Comparison of ENCODE assay signal across 12 cellular contexts in genomic region chr15:74421302-74422245, GRCh38. TPM values are rescaled to one million over a fixed set of nuclear protein-coding genes. Genes with fewer than 3 reads are reported as not detected.
DNase-seq lines count a peak whose midpoint lies in the region; ATAC-seq and TF ChIP-seq lines count a peak whose summit lies in the region.
"Had no signal": no experiment of that assay in that cellular context is flagged by ENCODE, and none has a peak within 500 bp of the region (broad histone marks: within the 10 kb centered on the region; RNA-seq: fewer than 3 reads in every experiment).

No MANE protein-coding gene starts in this region.

- H3K36me3 Mint-ChIP-seq in chondrocyte (ENCODE audit: low read depth) (no peaks in the 10 kb centered on the region), neural progenitor cell (peaks cover under 1% of the 10 kb centered on the region)
- H3K36me3 Mint-ChIP-seq: CD4-positive, alpha-beta memory T cell had no signal

- H4K20me1 ChIP-seq in BLaER1 treated with 17β-estradiol and CSF1 and Interleukin-3, amounts not matched to agents 10 nM and 100 nM: peaks cover 0 to 82% (median 7%) of the 10 kb centered on the region in 11 experiments; a peak in 10 of 22 replicates
- peaks cover 16% of the 10 kb centered on the region for H4K20me1 ChIP-seq in neural progenitor cell (ENCODE audit: low read depth)

- TF ChIP-seq CTCF in chondrocyte (IDR thresholded peaks at IDR 0.05): no peak
- TF ChIP-seq CTCF in neural progenitor cell (IDR thresholded peaks at IDR 0.05): no peak

- H3K4me1 ChIP-seq in BLaER1 treated with 17β-estradiol and CSF1 and Interleukin-3, amounts not matched to agents 10 nM and 100 nM: peaks cover 85 to 96% (median 92%) of the 10 kb centered on the region in 10 experiments
- H3K4me1 ChIP-seq in neural progenitor cell: peaks cover 27% of the 10 kb centered on the region

- H3K9ac ChIP-seq in BLaER1 treated with 17β-estradiol and CSF1 and Interleukin-3, amounts not matched to agents 10 nM and 100 nM: peak overlapping the region in 10 of 11 experiments; percentile 33 to 73 (median 59); a peak in 18 of 22 replicates
- H3K9ac ChIP-seq in neural progenitor cell: peak overlapping the region; percentile 13

- H3K4me1 Mint-ChIP-seq in chondrocyte (ENCODE audit: low read depth): peaks cover 32% of the 10 kb centered on the region
- peaks cover 61% of the 10 kb centered on the region for H3K4me1 Mint-ChIP-seq in neural progenitor cell

- H3K27me3 Mint-ChIP-seq in chondrocyte (ENCODE audit: low read depth): no peaks in the 10 kb centered on the region
- peaks cover 5% of the 10 kb centered on the region for H3K27me3 Mint-ChIP-seq in neural progenitor cell (ENCODE audit: insufficient read depth, low read depth)
- H3K27me3 Mint-ChIP-seq: CD4-positive, alpha-beta memory T cell had no signal

- DNase-seq in chondrocyte (ENCODE audit: low spot score) (no peak), neural progenitor cell (ENCODE audit: low spot score) (no peak), SW 1271 (lab: John Stamatoyannopoulos, UW) (no peak), NCI-H146 (lab: John Stamatoyannopoulos, UW) (no peak)
- DNase-seq: CD4-positive, alpha-beta memory T cell had no signal

- no peak overlapping the region for H2AFZ ChIP-seq in neural progenitor cell (replicated peaks)

- peak overlapping the region; percentile 45 for H3K27ac Mint-ChIP-seq in chondrocyte (ENCODE audit: unreplicated experiment)
- H3K27ac Mint-ChIP-seq in neural progenitor cell: peak overlapping the region; percentile 57

- no peaks in the 10 kb centered on the region for H3K9me3 ChIP-seq in BLaER1 treated with 17β-estradiol and CSF1 and Interleukin-3, amounts not matched to agents 10 nM and 100 nM (replicated peaks in 1 of 11)
- H3K9me3 ChIP-seq in KOPT-K1 (ENCODE audit: insufficient read depth, low read length, poor library complexity, severe bottlenecking) (no peaks in the 10 kb centered on the region), neural progenitor cell (ENCODE audit: low read depth) (no peaks in the 10 kb centered on the region)
- H3K9me3 ChIP-seq: suprapubic skin had no signal

- H3K4me3 Mint-ChIP-seq in chondrocyte (ENCODE audit: unreplicated experiment) (no peak overlapping the region), neural progenitor cell (no peak overlapping the region)
- H3K4me3 Mint-ChIP-seq: CD4-positive, alpha-beta memory T cell had no signal

- H3K36me3 ChIP-seq in BLaER1 treated with 17β-estradiol and CSF1 and Interleukin-3, amounts not matched to agents 10 nM and 100 nM: peaks cover 0 to 21% (median 0%) of the 10 kb centered on the region in 11 experiments; a peak in 6 of 22 replicates
- H3K36me3 ChIP-seq in KOPT-K1 (ENCODE audit: insufficient read depth, low read length): peaks cover 58% of the 10 kb centered on the region
- no peaks in the 10 kb centered on the region for H3K36me3 ChIP-seq in neural progenitor cell
- H3K36me3 ChIP-seq: suprapubic skin had no signal

- H3K4me2 ChIP-seq in BLaER1 treated with 17β-estradiol and CSF1 and Interleukin-3, amounts not matched to agents 10 nM and 100 nM: peak overlapping the region; percentile 71 to 92 (median 78)
- peak overlapping the region; percentile 38 for H3K4me2 ChIP-seq in neural progenitor cell

- H3K79me2 ChIP-seq in neural progenitor cell (ENCODE audit: low read depth): no peaks in the 10 kb centered on the region

- peak overlapping the region in 10 of 11 experiments; percentile 27 to 86 (median 74); a peak in 18 of 22 replicates for H3K27ac ChIP-seq in BLaER1 treated with 17β-estradiol and CSF1 and Interleukin-3, amounts not matched to agents 10 nM and 100 nM
- H3K27ac ChIP-seq in KOPT-K1 (ENCODE audit: low read depth, low read length, poor library complexity, severe bottlenecking): peak overlapping the region; percentile 57
- H3K27ac ChIP-seq in neural progenitor cell: no peak overlapping the region

- no peaks in the 10 kb centered on the region for H3F3A ChIP-seq in neural progenitor cell (ENCODE audit: low read depth)

- ATAC-seq in HG02884 (IDR thresholded peaks at IDR 0.05; ENCODE audit: unreplicated experiment) (no peak), HG03135 (IDR thresholded peaks at IDR 0.05; ENCODE audit: unreplicated experiment) (no peak)

- no peak overlapping the region for H3K4me3 ChIP-seq in BLaER1 treated with 17β-estradiol and CSF1 and Interleukin-3, amounts not matched to agents 10 nM and 100 nM
- H3K4me3 ChIP-seq in neural progenitor cell: no peak overlapping the region
- H3K4me3 ChIP-seq: suprapubic skin had no signal

- H3K27me3 ChIP-seq in BLaER1 treated with 17β-estradiol and CSF1 and Interleukin-3, amounts not matched to agents 10 nM and 100 nM: no peaks in the 10 kb centered on the region
- H3K27me3 ChIP-seq in neural progenitor cell: no peaks in the 10 kb centered on the region
- H3K27me3 ChIP-seq: suprapubic skin had no signal

- no peaks in the 10 kb centered on the region for H3K9me3 Mint-ChIP-seq in chondrocyte (ENCODE audit: low read depth)
- no peaks in the 10 kb centered on the region for H3K9me3 Mint-ChIP-seq in neural progenitor cell
- H3K9me3 Mint-ChIP-seq: CD4-positive, alpha-beta memory T cell had no signal

RNA-seq across cellular contexts. Expression of gene SEMA7A, which starts 12.2 kb away (rescaled TPM):
- total RNA-seq in chondrocyte (1.1 to 3.3 TPM (median 2.3 TPM) in 3 replicates), neural progenitor cell (ENCODE audit: low replicate concordance) (3.5 and 11.7 TPM in 2 replicates)

RNA-seq across cellular contexts. Expression of gene UBL7, which starts 39.4 kb away (rescaled TPM):
- total RNA-seq in chondrocyte (30.0 to 34.5 TPM (median 32.5 TPM) in 3 replicates), neural progenitor cell (ENCODE audit: low replicate concordance) (60.4 and 69.3 TPM in 2 replicates)

RNA-seq across cellular contexts. Expression of gene CYP11A1, which starts 54.1 kb away (rescaled TPM):
- total RNA-seq in chondrocyte (0.32 to 0.54 TPM in 2 of 3 replicates, not detected in the other), neural progenitor cell (ENCODE audit: low replicate concordance) (0.99 and 1.1 TPM in 2 replicates)
- total RNA-seq: CD4-positive, alpha-beta memory T cell; lung microvascular endothelial cell; NCI-H460 had no signal
